In genomic region chr20:41260734-41261220, GRCh38 we compare ENCODE assay signal across 21 cellular contexts.
"Had no signal": no experiment of that assay in that cellular context is flagged by ENCODE, and none has a peak within 500 bp of the region (broad histone marks: within the 10 kb centered on the region; RNA-seq: fewer than 3 reads in every experiment).

No MANE protein-coding gene starts in this region.

- H3K9me3 Mint-ChIP-seq: effector memory CD8-positive, alpha-beta T cell; naive B cell; nephron; stimulated activated memory B cell treated with anti-CD40 and anti-IgM and Interleukin-4, amounts not matched to agents 10 μg/mL and 1 μg/mL and 100 μg/mL, for 72 hours; stimulated activated naive CD8-positive, alpha-beta T cell treated with anti-CD3 and anti-CD28 coated beads, Interleukin-15, Interleukin-2, amounts not matched to agents 100 ng/mL and 50 ng/mL, for 24 hours had no signal

- H3K36me3 Mint-ChIP-seq: stimulated activated memory B cell treated with anti-CD40 and anti-IgM and Interleukin-4, amounts not matched to agents 10 μg/mL and 1 μg/mL and 100 μg/mL, for 72 hours had no signal

- H3K27me3 Mint-ChIP-seq: effector memory CD8-positive, alpha-beta T cell; naive B cell; stimulated activated memory B cell treated with anti-CD40 and anti-IgM and Interleukin-4, amounts not matched to agents 10 μg/mL and 1 μg/mL and 100 μg/mL, for 72 hours; stimulated activated naive CD8-positive, alpha-beta T cell treated with anti-CD3 and anti-CD28 coated beads, Interleukin-15, Interleukin-2, amounts not matched to agents 100 ng/mL and 50 ng/mL, for 24 hours had no signal

- H3K4me1 ChIP-seq: left lung, testis had no signal

- FAIRE-seq: urothelium cell line had no signal

- H3K4me1 Mint-ChIP-seq: nephron; stimulated activated memory B cell treated with anti-CD40 and anti-IgM and Interleukin-4, amounts not matched to agents 10 μg/mL and 1 μg/mL and 100 μg/mL, for 72 hours had no signal

- H3K9me3 ChIP-seq: left lung, psoas muscle, spleen, testis, transverse colon had no signal

- DNase-seq: central memory CD4-positive, alpha-beta T cell; effector memory CD8-positive, alpha-beta T cell; foreskin melanocyte; islet precursor cell; left lung; naive B cell; occipital lobe; psoas muscle; retina; spleen; stimulated activated CD4-positive, alpha-beta T cell treated with anti-CD3 and anti-CD28 coated beads, Interleukin-15, amount 100 ng/mL, for 24 hours; stimulated activated CD4-positive, alpha-beta T cell treated with anti-CD3 and anti-CD28 coated beads, Interleukin-1b, Interleukin-23, amount 100 ng/mL, for 48 hours; stimulated activated CD4-positive, alpha-beta T cell treated with anti-CD3 and anti-CD28 coated beads, Interleukin-4, amount 100 ng/mL, for 24 hours; testis; transverse colon had no signal

- H3K27me3 ChIP-seq: left lung, spleen, testis, transverse colon had no signal

- H3K4me3 Mint-ChIP-seq: effector memory CD8-positive, alpha-beta T cell; naive B cell; nephron; stimulated activated memory B cell treated with anti-CD40 and anti-IgM and Interleukin-4, amounts not matched to agents 10 μg/mL and 1 μg/mL and 100 μg/mL, for 72 hours; stimulated activated naive CD8-positive, alpha-beta T cell treated with anti-CD3 and anti-CD28 coated beads, Interleukin-15, Interleukin-2, amounts not matched to agents 100 ng/mL and 50 ng/mL, for 24 hours had no signal

- H3K4me3 ChIP-seq: left lung, lung, psoas muscle, spleen, testis, transverse colon had no signal

- H3K27ac ChIP-seq: psoas muscle, testis, transverse colon had no signal

- H3K36me3 ChIP-seq: left lung, spleen, transverse colon had no signal

- H3K27ac Mint-ChIP-seq: effector memory CD8-positive, alpha-beta T cell; nephron; stimulated activated memory B cell treated with anti-CD40 and anti-IgM and Interleukin-4, amounts not matched to agents 10 μg/mL and 1 μg/mL and 100 μg/mL, for 72 hours; stimulated activated naive CD8-positive, alpha-beta T cell treated with anti-CD3 and anti-CD28 coated beads, Interleukin-15, Interleukin-2, amounts not matched to agents 100 ng/mL and 50 ng/mL, for 24 hours had no signal

- ATAC-seq: effector memory CD8-positive, alpha-beta T cell; left lung; psoas muscle; sciatic nerve; stimulated activated memory B cell treated with anti-CD40 and anti-IgM and Interleukin-4, amounts not matched to agents 10 μg/mL and 1 μg/mL and 100 μg/mL, for 72 hours had no signal
